14 cellular contexts compared by ENCODE assay signal in genomic region chr16:72986011-72986410, GRCh38.
DNase-seq lines count a peak whose midpoint lies in the region; ATAC-seq and TF ChIP-seq lines count a peak whose summit lies in the region.
"Had no signal": no experiment of that assay in that cellular context is flagged by ENCODE, and none has a peak within 500 bp of the region (broad histone marks: within the 10 kb centered on the region; RNA-seq: fewer than 3 reads in every experiment).

No MANE protein-coding gene starts in this region.

- CTCF ChIA-PET in PC-3 (lab: Charles Lee): no interaction called here

- H3K36me3 ChIP-seq in adrenal gland (replicated peaks in 1 of 2) (no peaks in the 10 kb centered on the region), muscle layer of duodenum (ENCODE audit: control insufficient read depth in 1 of 2, insufficient read depth in 2 of 2, low read length in 2 of 2) (no peaks in the 10 kb centered on the region), testis (ENCODE audit: low read depth, missing control alignments) (no peaks in the 10 kb centered on the region), PC-3 (ENCODE audit: low read depth, low read length) (no peaks in the 10 kb centered on the region)

- DNase-seq in adrenal gland (peak in 5 of 7 donors; percentile 41 to 73 (median 51)), fibroblast of villous mesenchyme (ENCODE audit: low read depth) (peak; percentile 51), testis (peak; percentile 82), PC-3 (no peak), epidermal melanocyte (ENCODE audit: insufficient read length, low spot score) (no peak), SIG-M5 treated with dmso at 0.1 percent for 504 hours (lab: John Stamatoyannopoulos, UW; ENCODE audit: unreplicated experiment) (no peak)
- DNase-seq: activated CD4-positive, alpha-beta memory T cell treated with anti-CD3 and anti-CD28 coated beads, Interleukin-2, amount 10 ng/mL, durations not matched to agents 7 days and 5 days; activated naive CD4-positive, alpha-beta T cell treated with anti-CD3 and anti-CD28 coated beads for 36 hours; CD4-positive, CD25-positive, alpha-beta regulatory T cell; effector memory CD4-positive, alpha-beta T cell; GF-D8; NCI-H1417 treated with DMSO at 0.1 percent for 48 hours had no signal

- H3K9me3 ChIP-seq in adrenal gland (replicated peaks in 1 of 3) (no peaks in the 10 kb centered on the region), muscle layer of duodenum (ENCODE audit: control insufficient read depth in 1 of 2, low read length in 2 of 2) (no peaks in the 10 kb centered on the region), testis (no peaks in the 10 kb centered on the region), PC-3 (ENCODE audit: low read length) (no peaks in the 10 kb centered on the region)

- TF ChIP-seq CTCF in adrenal gland (IDR thresholded peaks at IDR 0.05) (no peak), fibroblast of villous mesenchyme (IDR thresholded peaks at IDR 0.05; ENCODE audit: insufficient read depth, low read depth, low read length) (no peak), testis (IDR thresholded peaks at IDR 0.05) (no peak), PC-3 (conservative IDR thresholded peaks at IDR 0.05; ENCODE audit: low read depth, low read length) (no peak)

- H3K4me3 ChIP-seq in adrenal gland (no peak overlapping the region), fibroblast of villous mesenchyme (ENCODE audit: low read depth, low read length) (no peak overlapping the region), muscle layer of duodenum (ENCODE audit: low read depth in 1 of 2, low read length in 2 of 2) (no peak overlapping the region), testis (no peak overlapping the region), PC-3 (ENCODE audit: low read length) (no peak overlapping the region)

- 55 to 57% (median 56%) methylated on average over 7 of the region's 7 CpGs for WGBS in adrenal gland, 4 donors
- 32 to 60% methylated on average over 5 to 7 of the region's 7 CpGs for WGBS in testis, 2 donors

- no peak for TF ChIP-seq POLR2A in adrenal gland (IDR thresholded peaks at IDR 0.05)
- no peak for TF ChIP-seq POLR2A in testis (IDR thresholded peaks at IDR 0.05)

- no peak overlapping the region for H2AFZ ChIP-seq in PC-3 (ENCODE audit: low read length)

- H3K9ac ChIP-seq in PC-3 (ENCODE audit: low read length): no peak overlapping the region

- no peaks in the 10 kb centered on the region for H3K9me2 ChIP-seq in PC-3 (replicated peaks; ENCODE audit: low read length)

- H4K20me1 ChIP-seq in PC-3 (ENCODE audit: low read length): no peaks in the 10 kb centered on the region

- H3K4me1 ChIP-seq in adrenal gland (replicated peaks in 1 of 2) (peaks cover 27 to 70% of the 10 kb centered on the region in 2 donors), muscle layer of duodenum (ENCODE audit: control insufficient read depth in 1 of 2, insufficient read depth in 2 of 2, low read length in 2 of 2) (no peaks in the 10 kb centered on the region), testis (peaks cover 22% of the 10 kb centered on the region), PC-3 (ENCODE audit: insufficient read depth, low read length) (peaks cover 36% of the 10 kb centered on the region)

- peaks cover 81% of the 10 kb centered on the region for H3K79me2 ChIP-seq in PC-3 (ENCODE audit: low read length)

- intact Hi-C loops in adrenal gland (cut with DNase I): no loop called here
- intact Hi-C loops in testis (cut with DNase I; ENCODE audit: low total_unique reads): loop anchor here (10.0 kb wide), 1 partner anchor 51 kb away; no protein-coding TSS in a partner anchor
- intact Hi-C loops in PC-3 (cut with micrococcal nuclease): no loop called here

- H3K4me2 ChIP-seq in PC-3 (ENCODE audit: low read length): no peak overlapping the region

- POLR2A ChIA-PET in PC-3 (lab: Charles Lee; ENCODE audit: unreplicated experiment): no interaction called here

- ATAC-seq in PC-3 (no peak), HG02642 (IDR thresholded peaks at IDR 0.05; ENCODE audit: poor library complexity, unreplicated experiment) (no peak)

- H3F3A ChIP-seq in PC-3 (ENCODE audit: low read length, unreplicated experiment): no peaks in the 10 kb centered on the region

- BruUV-seq in PC-3 (replicated peaks; lab: Mats Ljungman, UMichigan): no TSS peak

- H3K27me3 ChIP-seq in adrenal gland (no peaks in the 10 kb centered on the region), muscle layer of duodenum (ENCODE audit: low read depth, low read length) (no peaks in the 10 kb centered on the region), testis (no peaks in the 10 kb centered on the region), PC-3 (ENCODE audit: low read length) (no peaks in the 10 kb centered on the region)

- H3K27ac ChIP-seq in adrenal gland (peak overlapping the region in 4 of 5 donors; percentile 43 to 87 (median 62)), muscle layer of duodenum (ENCODE audit: low read length) (peak overlapping the region; percentile 49), testis (peak overlapping the region; percentile 59 to 89), PC-3 (ENCODE audit: low read length) (no peak overlapping the region)

Comparison
In these comparisons a context has a peak if more than half of its experiments do, and no peak if none do; other contexts are left out.
1. DNase-seq: peak in adrenal gland (5 of 7), fibroblast of villous mesenchyme (single experiment) and testis (single experiment); none in PC-3 (single experiment), epidermal melanocyte (single experiment) and SIG-M5 treated with dmso at 0.1 percent for 504 hours (single experiment).